In genomic region chr1:165056914-165057313, GRCh38 we compare ENCODE assay signal across 29 cellular contexts.
DNase-seq lines count a peak whose midpoint lies in the region; ATAC-seq, FAIRE-seq and TF ChIP-seq lines count a peak whose summit lies in the region.
"Had no signal": no experiment of that assay in that cellular context is flagged by ENCODE, and none has a peak within 500 bp of the region (broad histone marks: within the 10 kb centered on the region; RNA-seq: fewer than 3 reads in every experiment).

No MANE protein-coding gene starts in this region.

- intact Hi-C loops in kidney (cut with DNase I), result no loop called here

- no peaks in the 10 kb centered on the region for H3K79me2 ChIP-seq in hepatocyte

- no peaks in the 10 kb centered on the region for H3K27me3 ChIP-seq in hepatocyte
- H3K27me3 ChIP-seq: ascending aorta, cardiac muscle cell, suprapubic skin, upper lobe of left lung had no signal

- TF ChIP-seq CTCF in HEK293 (tag by site-specific recombination; IDR thresholded peaks at IDR 0.05) (no peak), hepatocyte (IDR thresholded peaks at IDR 0.05; ENCODE audit: poor library complexity) (no peak), kidney (IDR thresholded peaks at IDR 0.05; ENCODE audit: borderline replicate concordance, extremely low read depth, insufficient read depth) (no peak)

- no peaks in the 10 kb centered on the region for H4K20me1 ChIP-seq in hepatocyte (ENCODE audit: insufficient read depth, poor library complexity, severe bottlenecking)

- no peak overlapping the region for H3K4me3 ChIP-seq in HEK293 (ENCODE audit: low read depth, low read length)
- no peak overlapping the region for H3K4me3 ChIP-seq in hepatocyte
- H3K4me3 ChIP-seq in kidney (ENCODE audit: low read length in 2 of 2), result no peak overlapping the region
- H3K4me3 ChIP-seq: ascending aorta, cardiac muscle cell, GM12878, PC-9, suprapubic skin, upper lobe of left lung had no signal

- WGBS in hepatocyte (ENCODE audit: low lambda C conversion rate, missing lambda C conversion rate), result 48% methylated on average over 2 of the region's 2 CpGs

- POLR2A ChIA-PET in HEK293 (lab: Yijun Ruan, JAX), result no interaction called here

- H3K9me2 ChIP-seq in hepatocyte (replicated peaks; ENCODE audit: insufficient read depth), result no peaks in the 10 kb centered on the region

- H3K4me1 ChIP-seq in HEK293 (ENCODE audit: control insufficient read depth, insufficient read depth, low read length) (no peaks in the 10 kb centered on the region), hepatocyte (ENCODE audit: insufficient read depth) (no peaks in the 10 kb centered on the region), kidney (ENCODE audit: control insufficient read depth in 1 of 2, insufficient read depth in 1 of 2, low read depth in 1 of 2, low read length in 2 of 2) (no peaks in the 10 kb centered on the region)
- H3K4me1 ChIP-seq: ascending aorta, suprapubic skin, upper lobe of left lung had no signal

- H3K9ac ChIP-seq in kidney (ENCODE audit: low read length in 2 of 2), result no peak overlapping the region
- H3K9ac ChIP-seq: KMS-11 had no signal

- H3K27ac ChIP-seq in HEK293 (ENCODE audit: extremely low read depth, low read depth, low read length) (no peak overlapping the region), hepatocyte (no peak overlapping the region), kidney (ENCODE audit: low read depth in 2 of 2, low read length in 2 of 2) (no peak overlapping the region)
- H3K27ac ChIP-seq: ascending aorta, cardiac muscle cell, KMS-11, PC-9, suprapubic skin, upper lobe of left lung had no signal

- no peak overlapping the region for H3K4me2 ChIP-seq in hepatocyte
- H3K4me2 ChIP-seq: KMS-11, PC-9 had no signal

- DNase-seq in NCI-H1105 treated with DMSO at 0.1 percent for 48 hours (lab: John Stamatoyannopoulos, UW) (peak; percentile 49), NCI-H1105 (lab: John Stamatoyannopoulos, UW) (no peak), NCI-H446 treated with DMSO at 0.1 percent for 48 hours (lab: John Stamatoyannopoulos, UW) (peak; percentile 73), hepatocyte (ENCODE audit: low spot score) (peak; percentile 21), NCI-H1436 (lab: John Stamatoyannopoulos, UW) (no peak), kidney (no peak)
- DNase-seq: activated CD4-positive, alpha-beta T cell treated with anti-CD3 and anti-CD28 coated beads, Interleukin-2, amount 50 U/mL, for 1 hour; activated CD4-positive, CD25-positive, alpha-beta regulatory T cell; activated effector memory CD4-positive, alpha-beta T cell treated with Interleukin-2 at 50 U/mL for 16 hours; activated naive CD8-positive, alpha-beta T cell treated with anti-CD3 and anti-CD28 coated beads, Interleukin-2, amount 10 ng/mL, durations not matched to agents 7 days and 5 days; activated T-cell treated with anti-CD3 and anti-CD28 coated beads, Interleukin-2, amount 50 U/mL, for 1 hour; H9; NCI-H1436 treated with DMSO at 0.1 percent for 48 hours; PC-9; stimulated activated naive CD4-positive, alpha-beta T cell; T-helper 17 cell; upper lobe of left lung had no signal

- ATAC-seq in GM21576 (IDR thresholded peaks at IDR 0.05; ENCODE audit: unreplicated experiment), result no peak
- ATAC-seq: GM12878, left lobe of liver, T-helper 17 cell had no signal

- CTCF ChIA-PET in HEK293 (lab: Yijun Ruan, JAX), result interaction anchor here (0.8 to 1.8 kb wide), 2 partner anchors 11 to 16 kb away, joined by 3 to 8 read pairs; no protein-coding TSS in a partner anchor

- no peak overlapping the region for H2AFZ ChIP-seq in hepatocyte
- H2AFZ ChIP-seq: PC-9 had no signal

- no peak for FAIRE-seq in kidney (lab: Jason Lieb, UNC)
- FAIRE-seq: A204.1, colon, GM12878, GM19239, TTC549 had no signal

- no peaks in the 10 kb centered on the region for H3K36me3 ChIP-seq in HEK293 (ENCODE audit: control insufficient read depth in 2 of 2, insufficient read depth in 1 of 2, low read length in 2 of 2)
- H3K36me3 ChIP-seq in hepatocyte (replicated peaks; ENCODE audit: insufficient read depth, low read depth), result no peaks in the 10 kb centered on the region
- H3K36me3 ChIP-seq in kidney (ENCODE audit: control insufficient read depth in 1 of 2, insufficient read depth in 2 of 2, low read length in 2 of 2), result no peaks in the 10 kb centered on the region
- H3K36me3 ChIP-seq: ascending aorta, cardiac muscle cell, suprapubic skin, upper lobe of left lung had no signal

- no peaks in the 10 kb centered on the region for H3K9me3 ChIP-seq in HEK293 (ENCODE audit: control insufficient read depth, insufficient read depth, low read depth, low read length)
- no peaks in the 10 kb centered on the region for H3K9me3 ChIP-seq in hepatocyte (ENCODE audit: low read depth)
- H3K9me3 ChIP-seq in kidney (ENCODE audit: control insufficient read depth in 1 of 2, low read length in 2 of 2), result no peaks in the 10 kb centered on the region
- H3K9me3 ChIP-seq: ascending aorta, suprapubic skin, upper lobe of left lung had no signal

TF ChIP-seq in HEK293, 187 proteins besides CTCF, POLR2A, EP300 and RAD21:
- TF ChIP-seq ZNF335 (tag by site-specific recombination; conservative IDR thresholded peaks at IDR 0.05) (peak; percentile 37; the same call in 1 of the 2 replicates), ZNF366 (tag by site-specific recombination; conservative IDR thresholded peaks at IDR 0.05) (peak; percentile 70), KLF10 (tag by site-specific recombination; IDR thresholded peaks at IDR 0.05) (no peak), ZNF10 (tag by site-specific recombination; IDR thresholded peaks at IDR 0.05) (no peak), MYNN (tag by site-specific recombination; IDR thresholded peaks at IDR 0.05; ENCODE audit: borderline replicate concordance) (peak; percentile 71), ZNF600 (tag by site-specific recombination; IDR thresholded peaks at IDR 0.05) (no peak), ATF2 (tag by site-specific recombination; IDR thresholded peaks at IDR 0.05; ENCODE audit: low read depth) (0 out of 2 replicates have a peak, but pooled peaks have one; percentile 3), ZSCAN16 (tag by site-specific recombination; IDR thresholded peaks at IDR 0.05) (no peak), IKZF3 (tag by site-specific recombination; IDR thresholded peaks at IDR 0.05) (no peak), ZNF558 (tag by site-specific recombination; IDR thresholded peaks at IDR 0.05) (peak; percentile 95), ZNF184 (tag by site-specific recombination; IDR thresholded peaks at IDR 0.05) (peak; percentile 79), ZNF324 (tag by site-specific recombination; IDR thresholded peaks at IDR 0.05) (no peak), ZNF560 (tag by site-specific recombination; IDR thresholded peaks at IDR 0.05; ENCODE audit: borderline replicate concordance) (no peak), ZNF155 (tag by site-specific recombination; IDR thresholded peaks at IDR 0.05) (no peak), KLF16 (tag by site-specific recombination; IDR thresholded peaks at IDR 0.05) (no peak), ZNF660 (tag by site-specific recombination; IDR thresholded peaks at IDR 0.05) (peak; percentile 38; the same call in 1 of the 2 replicates), ZNF394 (tag by site-specific recombination; IDR thresholded peaks at IDR 0.05; ENCODE audit: borderline replicate concordance) (peak; percentile 84; the same call in 1 of the 2 replicates)

Comparison
In these comparisons a context has a peak if more than half of its experiments do, and no peak if none do; other contexts are left out.
1. DNase-seq: peak in NCI-H1105 treated with DMSO at 0.1 percent for 48 hours (single experiment), NCI-H446 treated with DMSO at 0.1 percent for 48 hours (single experiment) and hepatocyte (single experiment); none in NCI-H1105 (single experiment), NCI-H1436 (single experiment) and kidney (single experiment).